Comparison of ENCODE assay signal across 1 cellular context in genomic region chr16:88349903-88350900, GRCh38.
A peak's percentile ranks its signal among the peaks of the same experiment; 100 is the strongest.
TF ChIP-seq lines count a peak whose summit lies in the region.

No MANE protein-coding gene starts in this region.

TF ChIP-seq in GM12878, 131 proteins besides CTCF, POLR2A, EP300 and RAD21:
- TF ChIP-seq ZNF217 (IDR thresholded peaks at IDR 0.05): no peak
- TF ChIP-seq IRF5 (IDR thresholded peaks at IDR 0.05; ENCODE audit: borderline replicate concordance): no peak
- TF ChIP-seq ZNF622 (IDR thresholded peaks at IDR 0.05): no peak
- TF ChIP-seq PBX3 (IDR thresholded peaks at IDR 0.05; ENCODE audit: insufficient replicate concordance, low read depth, low read length): peak; percentile 5
- no peak for TF ChIP-seq E2F8 (IDR thresholded peaks at IDR 0.05; ENCODE audit: low read depth, partially characterized antibody)
- no peak for TF ChIP-seq JUND (IDR thresholded peaks at IDR 0.05; ENCODE audit: low read depth, low read length)
- no peak for TF ChIP-seq SMAD5 (IDR thresholded peaks at IDR 0.05; ENCODE audit: low read depth)
- TF ChIP-seq BCL3 (IDR thresholded peaks at IDR 0.05; ENCODE audit: borderline replicate concordance, insufficient read depth, low read depth, low read length, poor library complexity, severe bottlenecking): peak; percentile 96
- TF ChIP-seq TBL1XR1 (IDR thresholded peaks at IDR 0.05; ENCODE audit: low read depth, low read length): no peak
- no peak for TF ChIP-seq BACH1 (IDR thresholded peaks at IDR 0.05; ENCODE audit: borderline replicate concordance)
- TF ChIP-seq ATF3 (IDR thresholded peaks at IDR 0.05; ENCODE audit: borderline replicate concordance, extremely low read depth, low read depth, low read length): no peak
- no peak for TF ChIP-seq FOXM1 (IDR thresholded peaks at IDR 0.05; ENCODE audit: low read depth, low read length)
